Comparison of ENCODE assay signal across 8 cellular contexts in the genomic region with DNA sequence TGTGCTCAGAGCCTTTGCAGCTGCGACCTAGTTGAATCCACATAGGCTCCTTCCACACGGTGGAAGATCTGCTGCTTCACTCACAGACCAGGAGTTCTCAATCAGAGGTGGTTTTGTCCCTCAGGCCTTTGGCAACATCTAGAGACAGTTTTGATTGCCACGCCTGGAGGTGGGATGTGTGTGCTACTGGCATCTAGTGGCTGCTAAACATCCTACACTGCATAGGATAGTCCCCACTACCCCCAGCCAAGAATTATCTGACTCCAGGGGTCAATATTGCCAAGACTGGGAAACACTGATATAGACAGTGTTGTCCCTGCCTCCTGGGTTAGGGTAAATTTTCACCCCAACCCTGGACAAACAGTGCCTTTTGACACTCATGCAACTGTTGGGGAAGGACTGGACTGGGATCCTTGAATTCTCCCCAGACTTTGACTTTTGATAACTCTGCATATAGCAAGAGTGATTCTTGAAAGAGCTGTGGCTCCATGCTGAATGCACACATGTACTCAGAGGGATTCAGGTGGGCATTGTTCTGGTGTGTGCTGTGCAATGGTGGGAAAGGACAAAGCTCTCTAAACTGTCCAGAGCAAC. TPM values are rescaled to one million over a fixed set of nuclear protein-coding genes. Genes with fewer than 3 reads are reported as not detected.
DNase-seq lines count a peak whose midpoint lies in the region; ATAC-seq, FAIRE-seq and TF ChIP-seq lines count a peak whose summit lies in the region.

No MANE protein-coding gene starts in this region.

- no peak overlapping the region for H2AFZ ChIP-seq in endothelial cell of umbilical vein (ENCODE audit: low read depth, low read length)

- H3K27ac Mint-ChIP-seq in CD4-positive, CD25-positive, alpha-beta regulatory T cell, result no peak overlapping the region

- no peak for TF ChIP-seq EP300 in esophagus muscularis mucosa (IDR thresholded peaks at IDR 0.05)

- H3K4me1 ChIP-seq in CD4-positive, CD25-positive, alpha-beta regulatory T cell (ENCODE audit: control insufficient read depth, insufficient read depth, low read length, poor library complexity, severe bottlenecking), result no peaks in the 10 kb centered on the region
- H3K4me1 ChIP-seq in endothelial cell of umbilical vein (ENCODE audit: control insufficient read depth, extremely low read depth, insufficient read depth, low read length) (no peaks in the 10 kb centered on the region), esophagus muscularis mucosa (peaks cover 9 to 30% (median 25%) of the 10 kb centered on the region in 4 donors)

- POLR2A ChIA-PET in endothelial cell of umbilical vein (lab: Charles Lee), result no interaction called here

- peak in 1 of 3 donors; percentile 48 for DNase-seq in CD4-positive, CD25-positive, alpha-beta regulatory T cell
- DNase-seq in GM19239 (ENCODE audit: insufficient read length, low spot score) (peak; percentile 22), NOMO-1 treated with DMSO at 0.1 percent for 48 hours (lab: John Stamatoyannopoulos, UW; ENCODE audit: unreplicated experiment) (peak; percentile 35), endothelial cell of umbilical vein (ENCODE audit: low read depth, low spot score) (no peak), esophagus muscularis mucosa (ENCODE audit: extremely low spot score) (no peak)
- DNase-seq in stimulated activated naive CD4-positive, alpha-beta T cell treated with Interleukin-2 at 50 U/mL for 16 hours (lab: John Stamatoyannopoulos, UW), result peak; percentile 3
- DNase-seq in activated CD8-positive, alpha-beta memory T cell treated with anti-CD3 and anti-CD28 coated beads for 24 hours, result no peak

- no peaks in the 10 kb centered on the region for H3K79me2 ChIP-seq in endothelial cell of umbilical vein (ENCODE audit: control insufficient read depth, insufficient read depth, low read length)

- H3K4me3 Mint-ChIP-seq in CD4-positive, CD25-positive, alpha-beta regulatory T cell, result no peak overlapping the region

- H3K36me3 Mint-ChIP-seq in CD4-positive, CD25-positive, alpha-beta regulatory T cell, result peaks cover 3% of the 10 kb centered on the region

- 52% methylated on average over 2 of the region's 3 CpGs for WGBS in esophagus muscularis mucosa

- no peak overlapping the region for H3K4me3 ChIP-seq in CD4-positive, CD25-positive, alpha-beta regulatory T cell (ENCODE audit: low read depth, low read length)
- H3K4me3 ChIP-seq in endothelial cell of umbilical vein (replicated peaks in 1 of 3; ENCODE audit: insufficient read depth in 1 of 3, low read depth in 1 of 3, low read length in 3 of 3) (no peak overlapping the region), esophagus muscularis mucosa (no peak overlapping the region)

- no peak for TF ChIP-seq POLR2A in endothelial cell of umbilical vein (IDR thresholded peaks at IDR 0.05; ENCODE audit: low read depth, low read length)
- no peak for TF ChIP-seq POLR2A in esophagus muscularis mucosa (IDR thresholded peaks at IDR 0.05; ENCODE audit: low read depth)

- dilution Hi-C loops in endothelial cell of umbilical vein (cut with MboI; ENCODE audit: extremely low pct_ligation_motif_present, low sequenced_read_pairs), result no loop called here

- H3K27ac ChIP-seq in CD4-positive, CD25-positive, alpha-beta regulatory T cell (ENCODE audit: insufficient read depth, low read length, poor library complexity, severe bottlenecking), result no peak overlapping the region
- H3K27ac ChIP-seq in endothelial cell of umbilical vein (ENCODE audit: insufficient read depth, low read depth, low read length) (no peak overlapping the region), esophagus muscularis mucosa (replicated peaks in 1 of 4) (peak overlapping the region in 2 of 4 donors; percentile 7 to 63)

- no peaks in the 10 kb centered on the region for H3K36me3 ChIP-seq in CD4-positive, CD25-positive, alpha-beta regulatory T cell (ENCODE audit: control insufficient read depth, insufficient read depth, low read length)
- H3K36me3 ChIP-seq in endothelial cell of umbilical vein (ENCODE audit: control insufficient read depth in 2 of 2, extremely low read depth in 1 of 2, insufficient read depth in 2 of 2, low read length in 2 of 2), result peaks cover 11 to 30% of the 10 kb centered on the region in 2 experiments
- H3K36me3 ChIP-seq in esophagus muscularis mucosa, result peaks cover 22 to 75% (median 58%) of the 10 kb centered on the region in 4 donors

- H3K27me3 Mint-ChIP-seq in CD4-positive, CD25-positive, alpha-beta regulatory T cell, result no peaks in the 10 kb centered on the region

- no peaks in the 10 kb centered on the region for H3K27me3 ChIP-seq in CD4-positive, CD25-positive, alpha-beta regulatory T cell (ENCODE audit: control insufficient read depth, insufficient read depth, low read length)
- H3K27me3 ChIP-seq in endothelial cell of umbilical vein (ENCODE audit: control insufficient read depth in 2 of 2, insufficient read depth in 2 of 2, low read length in 2 of 2), result no peaks in the 10 kb centered on the region
- H3K27me3 ChIP-seq in esophagus muscularis mucosa, result no peaks in the 10 kb centered on the region

- intact Hi-C loops in endothelial cell of umbilical vein (cut with micrococcal nuclease), result no loop called here
- intact Hi-C loops in esophagus muscularis mucosa (cut with DNase I), result loop anchor here (5.0 kb wide), 1 partner anchor 78 kb away; no protein-coding TSS in a partner anchor

- H3K9me3 ChIP-seq in CD4-positive, CD25-positive, alpha-beta regulatory T cell (ENCODE audit: control insufficient read depth in 2 of 2, low read length in 2 of 2), result no peaks in the 10 kb centered on the region
- H3K9me3 ChIP-seq in endothelial cell of umbilical vein (replicated peaks; ENCODE audit: control insufficient read depth, insufficient read depth, low read length) (no peaks in the 10 kb centered on the region), esophagus muscularis mucosa (no peaks in the 10 kb centered on the region)

- no peak for FAIRE-seq in GM19239 (lab: Jason Lieb, UNC)
- peak; percentile 85 for FAIRE-seq in endothelial cell of umbilical vein (lab: Jason Lieb, UNC)

- peaks cover 0 to 6% (median under 1%) of the 10 kb centered on the region in 4 donors for H3K4me1 Mint-ChIP-seq in CD4-positive, CD25-positive, alpha-beta regulatory T cell

- no peak overlapping the region for H3K4me2 ChIP-seq in endothelial cell of umbilical vein (ENCODE audit: insufficient read depth, low read length)

- no peak overlapping the region for H3K9ac ChIP-seq in endothelial cell of umbilical vein (replicated peaks; ENCODE audit: extremely low read depth, insufficient read depth, low read length)

- no peaks in the 10 kb centered on the region for H3K9me3 Mint-ChIP-seq in CD4-positive, CD25-positive, alpha-beta regulatory T cell

- TF ChIP-seq CTCF in endothelial cell of umbilical vein (IDR thresholded peaks at IDR 0.05; ENCODE audit: extremely low read depth in 1 of 2, insufficient read depth in 1 of 2, low read depth in 1 of 2, low read length in 2 of 2) (peak; percentile 39 to 49), esophagus muscularis mucosa (IDR thresholded peaks at IDR 0.05) (peak in 1 of 3 experiments; percentile 28)

- H3K9me1 ChIP-seq in endothelial cell of umbilical vein (replicated peaks; ENCODE audit: control insufficient read depth, extremely low read depth, insufficient read depth, low read length), result no peaks in the 10 kb centered on the region

- no TSS peak for BruUV-seq in endothelial cell of umbilical vein (replicated peaks; lab: Mats Ljungman, UMichigan)

- H4K20me1 ChIP-seq in endothelial cell of umbilical vein (replicated peaks; ENCODE audit: control insufficient read depth, extremely low read depth, insufficient read depth, low read length), result no peaks in the 10 kb centered on the region

- ATAC-seq in CD4-positive, CD25-positive, alpha-beta regulatory T cell (ENCODE audit: low read depth in 2 of 2), result peak; percentile 55 to 60
- no peak for ATAC-seq in GM18907 (IDR thresholded peaks at IDR 0.05; ENCODE audit: unreplicated experiment)

- CTCF ChIA-PET in endothelial cell of umbilical vein (lab: Charles Lee), result interaction anchor here (1.0 to 2.5 kb wide), 8 partner anchors 9 to 89 kb away, joined by 3 to 21 read pairs (median 14); no protein-coding TSS in a partner anchor

TF ChIP-seq in endothelial cell of umbilical vein, 7 proteins besides CTCF, POLR2A, EP300 and RAD21 (continues in another document):
- TF ChIP-seq MYC (IDR thresholded peaks at IDR 0.05; ENCODE audit: low read depth, low read length) (no peak), GATA2 (IDR thresholded peaks at IDR 0.05; ENCODE audit: insufficient read depth, insufficient read length, low read depth, low read length) (no peak), EZH2 (IDR thresholded peaks at IDR 0.05; ENCODE audit: borderline replicate concordance, low read depth, low read length, severe bottlenecking) (no peak)
- TF ChIP-seq, protein P1, sequence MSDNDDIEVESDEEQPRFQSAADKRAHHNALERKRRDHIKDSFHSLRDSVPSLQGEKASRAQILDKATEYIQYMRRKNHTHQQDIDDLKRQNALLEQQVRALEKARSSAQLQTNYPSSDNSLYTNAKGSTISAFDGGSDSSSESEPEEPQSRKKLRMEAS (IDR thresholded peaks at IDR 0.05; ENCODE audit: insufficient read depth, insufficient read length), result no peak

RNA-seq across cellular contexts. Expression of a gene that starts 39.8 kb away (rescaled TPM):
- 237 TPM for total RNA-seq in CD4-positive, CD25-positive, alpha-beta regulatory T cell
- polyA plus RNA-seq in CD4-positive, CD25-positive, alpha-beta regulatory T cell, result 10 to 100 TPM; 22.2 to 30.2 (median 22.6) TPM
- total RNA-seq in endothelial cell of umbilical vein (91.4 and 97.7 TPM in 2 replicates), esophagus muscularis mucosa (10 to 100 TPM; 45.4 to 65.6 (median 61.5) TPM)
- polyA plus RNA-seq in endothelial cell of umbilical vein, result 49.8 and 56.0 TPM in 2 replicates
- 46.7 and 47.7 TPM in 2 replicates for polyA plus RNA-seq in endothelial cell of umbilical vein (2011; cell fraction: cytosol; rRNA removed)
- polyA plus RNA-seq in endothelial cell of umbilical vein (2011; cell fraction: nucleus; rRNA removed), result 192 and 263 TPM in 2 replicates
- 47.3 and 50.3 TPM in 2 replicates for polyA plus RNA-seq in endothelial cell of umbilical vein (2012)
- 241 and 260 TPM in 2 replicates for polyA minus RNA-seq in endothelial cell of umbilical vein
- 43.2 TPM for polyA minus RNA-seq in endothelial cell of umbilical vein (2011; cell fraction: cytosol; rRNA and poly(A)+ RNA removed)
- 147 and 206 TPM in 2 replicates for polyA minus RNA-seq in endothelial cell of umbilical vein (2011; cell fraction: nucleus; rRNA and poly(A)+ RNA removed)

RNA-seq across cellular contexts. Expression of a gene that starts 55.5 kb away (rescaled TPM):
- total RNA-seq in CD4-positive, CD25-positive, alpha-beta regulatory T cell, result 277 TPM
- polyA plus RNA-seq in CD4-positive, CD25-positive, alpha-beta regulatory T cell, result 1,000 to 10,000 TPM in 1 of 4 donors, 100 to 1,000 TPM in 3; 781 to 1,082 (median 867) TPM
- 520 and 590 TPM in 2 replicates for total RNA-seq in endothelial cell of umbilical vein
- polyA plus RNA-seq in endothelial cell of umbilical vein, result 829 and 941 TPM in 2 replicates
- 770 and 805 TPM in 2 replicates for polyA plus RNA-seq in endothelial cell of umbilical vein (2011; cell fraction: cytosol; rRNA removed)
- 569 and 590 TPM in 2 replicates for polyA plus RNA-seq in endothelial cell of umbilical vein (2011; cell fraction: nucleus; rRNA removed)
- polyA plus RNA-seq in endothelial cell of umbilical vein (2012), result 848 and 969 TPM in 2 replicates
- 1,149 and 1,211 TPM in 2 replicates for polyA minus RNA-seq in endothelial cell of umbilical vein
- polyA minus RNA-seq in endothelial cell of umbilical vein (2011; cell fraction: cytosol; rRNA and poly(A)+ RNA removed), result 887 TPM
- 125 and 191 TPM in 2 replicates for polyA minus RNA-seq in endothelial cell of umbilical vein (2011; cell fraction: nucleus; rRNA and poly(A)+ RNA removed)
- 100 to 1,000 TPM; 383 to 465 (median 424) TPM for total RNA-seq in esophagus muscularis mucosa

Comparison
In these comparisons a context has a peak if more than half of its experiments do, and no peak if none do; other contexts are left out.
1. DNase-seq: peak in GM19239 (single experiment), NOMO-1 treated with DMSO at 0.1 percent for 48 hours (single experiment) and stimulated activated naive CD4-positive, alpha-beta T cell treated with Interleukin-2 at 50 U/mL for 16 hours (single experiment); none in endothelial cell of umbilical vein (single experiment), esophagus muscularis mucosa (single experiment) and activated CD8-positive, alpha-beta memory T cell treated with anti-CD3 and anti-CD28 coated beads for 24 hours (single experiment).